1 cellular context compared by ENCODE assay signal in the genomic region with DNA sequence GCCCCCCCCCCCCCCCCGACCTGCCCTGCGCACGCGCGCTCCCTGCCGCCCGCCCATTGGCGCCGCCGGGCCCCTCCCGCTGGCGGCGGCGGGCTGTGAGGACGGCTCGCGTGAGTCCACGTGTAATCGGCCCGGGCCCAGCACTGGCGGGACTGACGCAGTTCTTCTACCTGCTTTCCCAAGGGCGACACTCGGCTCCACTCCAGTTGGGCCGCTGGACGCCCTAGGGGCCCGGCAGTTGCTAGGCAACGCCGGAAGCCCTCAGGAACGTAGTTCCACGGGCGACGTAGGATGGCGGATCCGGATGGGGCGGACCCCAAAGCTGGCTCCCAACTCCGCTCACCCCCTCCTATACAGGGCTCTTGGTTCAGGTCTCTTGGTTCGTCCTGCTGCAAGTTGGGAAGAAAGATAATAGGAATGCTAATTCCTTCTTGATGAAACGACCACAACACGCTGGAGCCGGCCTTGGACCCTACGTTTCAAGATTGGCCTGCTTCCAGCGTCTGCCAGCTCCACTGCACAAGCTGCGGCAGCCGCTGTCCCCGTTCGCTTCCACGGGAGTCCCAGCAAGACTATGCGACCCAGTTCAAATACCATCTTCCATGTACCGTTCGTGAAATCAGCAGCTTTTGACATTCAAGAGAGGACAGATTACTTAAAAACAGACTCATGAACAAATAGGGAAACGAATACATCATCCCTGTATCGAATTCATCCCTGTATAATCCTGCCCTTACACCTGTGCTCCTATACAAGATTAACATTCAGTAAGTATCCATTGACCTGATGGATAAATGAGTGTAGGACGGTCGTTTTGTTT.
TF ChIP-seq lines count a peak whose summit lies in the region.

No MANE protein-coding gene starts in this region.

TF ChIP-seq in HepG2, 621 proteins besides CTCF, POLR2A, EP300 and RAD21 (continued from another document and continues in another):
- TF ChIP-seq KDM5B (CRISPR knock-in tag; IDR thresholded peaks at IDR 0.05; ENCODE audit: borderline replicate concordance) (peak; percentile 95; the same call in 1 of the 2 replicates), NR2C2 (CRISPR knock-in tag; IDR thresholded peaks at IDR 0.05; ENCODE audit: borderline replicate concordance) (no peak), RNF2 (conservative IDR thresholded peaks at IDR 0.05; ENCODE audit: low read depth) (peak; percentile 85; the same call in 1 of the 2 replicates), ZNF34 (CRISPR knock-in tag; IDR thresholded peaks at IDR 0.05; ENCODE audit: borderline replicate concordance) (0 out of 2 replicates have a peak, but pooled peaks have one; percentile 45), HNRNPH1 (optimal IDR thresholded peaks at IDR 0.05; ENCODE audit: low read depth, low read length) (no peak), PRPF4 (IDR thresholded peaks at IDR 0.05; ENCODE audit: low read depth, low read length, poor library complexity, severe bottlenecking) (no peak), TAF15 (IDR thresholded peaks at IDR 0.05; ENCODE audit: low read depth, low read length, poor library complexity, severe bottlenecking) (no peak), ETV6 (CRISPR knock-in tag; conservative IDR thresholded peaks at IDR 0.05) (0 out of 2 replicates have a peak, but pooled peaks have one; percentile 74), ZNF766 (CRISPR knock-in tag; IDR thresholded peaks at IDR 0.05; ENCODE audit: borderline replicate concordance) (peak; percentile 89), ZSCAN31 (CRISPR knock-in tag; IDR thresholded peaks at IDR 0.05; ENCODE audit: low read depth) (peak; percentile 97), ZNF441 (CRISPR knock-in tag; IDR thresholded peaks at IDR 0.05; ENCODE audit: borderline replicate concordance) (peak; percentile 88; the same call in 1 of the 2 replicates), SAP130 (CRISPR knock-in tag; IDR thresholded peaks at IDR 0.05; ENCODE audit: low read depth) (peak; percentile 98), NCOA5 (CRISPR knock-in tag; IDR thresholded peaks at IDR 0.05) (no peak), ZNF451 (CRISPR knock-in tag; IDR thresholded peaks at IDR 0.05) (peak; percentile 65), NFIB (CRISPR knock-in tag; IDR thresholded peaks at IDR 0.05; ENCODE audit: borderline replicate concordance) (no peak), ZNF207 (IDR thresholded peaks at IDR 0.05; ENCODE audit: borderline replicate concordance) (no peak), TCF7 (IDR thresholded peaks at IDR 0.05; ENCODE audit: low read depth) (no peak), HNRNPL (IDR thresholded peaks at IDR 0.05; ENCODE audit: low read depth, low read length) (no peak), GPN1 (CRISPR knock-in tag; IDR thresholded peaks at IDR 0.05; ENCODE audit: borderline replicate concordance) (peak; percentile 62; the same call in 1 of the 2 replicates), AHR (CRISPR knock-in tag; IDR thresholded peaks at IDR 0.05) (no peak; the same call in 1 of the 2 replicates), ELF1 (CRISPR knock-in tag; IDR thresholded peaks at IDR 0.05) (no peak; the same call in 1 of the 2 replicates), ZNF33A (CRISPR knock-in tag; IDR thresholded peaks at IDR 0.05; ENCODE audit: borderline replicate concordance) (peak; percentile 75; the same call in 1 of the 2 replicates), ZNF205 (CRISPR knock-in tag; IDR thresholded peaks at IDR 0.05) (0 out of 2 replicates have a peak, but pooled peaks have one; percentile 42), HOXA7 (CRISPR knock-in tag; IDR thresholded peaks at IDR 0.05) (no peak), KDM4B (CRISPR knock-in tag; IDR thresholded peaks at IDR 0.05) (no peak; the same call in 1 of the 2 replicates)
- TF ChIP-seq, protein P1, sequence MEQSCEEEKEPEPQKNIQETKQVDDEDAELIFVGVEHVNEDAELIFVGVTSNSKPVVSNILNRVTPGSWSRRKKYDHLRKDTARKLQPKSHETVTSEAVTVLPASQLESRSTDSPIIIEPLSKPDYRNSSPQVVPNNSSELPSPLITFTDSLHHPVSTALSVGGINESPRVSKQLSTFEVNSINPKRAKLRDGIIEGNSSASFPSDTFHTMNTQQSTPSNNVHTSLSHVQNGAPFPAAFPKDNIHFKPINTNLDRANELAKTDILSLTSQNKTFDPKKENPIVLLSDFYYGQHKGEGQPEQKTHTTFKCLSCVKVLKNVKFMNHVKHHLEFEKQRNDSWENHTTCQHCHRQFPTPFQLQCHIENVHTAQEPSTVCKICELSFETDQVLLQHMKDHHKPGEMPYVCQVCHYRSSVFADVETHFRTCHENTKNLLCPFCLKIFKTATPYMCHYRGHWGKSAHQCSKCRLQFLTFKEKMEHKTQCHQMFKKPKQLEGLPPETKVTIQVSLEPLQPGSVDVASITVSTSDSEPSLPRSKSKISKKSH (CRISPR knock-in tag; IDR thresholded peaks at IDR 0.05; ENCODE audit: borderline replicate concordance), result peak; percentile 99
- TF ChIP-seq, protein P2, sequence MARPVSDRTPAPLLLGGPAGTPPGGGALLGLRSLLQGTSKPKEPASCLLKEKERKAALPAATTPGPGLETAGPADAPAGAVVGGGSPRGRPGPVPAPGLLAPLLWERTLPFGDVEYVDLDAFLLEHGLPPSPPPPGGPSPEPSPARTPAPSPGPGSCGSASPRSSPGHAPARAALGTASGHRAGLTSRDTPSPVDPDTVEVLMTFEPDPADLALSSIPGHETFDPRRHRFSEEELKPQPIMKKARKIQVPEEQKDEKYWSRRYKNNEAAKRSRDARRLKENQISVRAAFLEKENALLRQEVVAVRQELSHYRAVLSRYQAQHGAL (CRISPR knock-in tag; IDR thresholded peaks at IDR 0.05; ENCODE audit: not compliant biosample characterization), result no peak
- TF ChIP-seq, protein P3, sequence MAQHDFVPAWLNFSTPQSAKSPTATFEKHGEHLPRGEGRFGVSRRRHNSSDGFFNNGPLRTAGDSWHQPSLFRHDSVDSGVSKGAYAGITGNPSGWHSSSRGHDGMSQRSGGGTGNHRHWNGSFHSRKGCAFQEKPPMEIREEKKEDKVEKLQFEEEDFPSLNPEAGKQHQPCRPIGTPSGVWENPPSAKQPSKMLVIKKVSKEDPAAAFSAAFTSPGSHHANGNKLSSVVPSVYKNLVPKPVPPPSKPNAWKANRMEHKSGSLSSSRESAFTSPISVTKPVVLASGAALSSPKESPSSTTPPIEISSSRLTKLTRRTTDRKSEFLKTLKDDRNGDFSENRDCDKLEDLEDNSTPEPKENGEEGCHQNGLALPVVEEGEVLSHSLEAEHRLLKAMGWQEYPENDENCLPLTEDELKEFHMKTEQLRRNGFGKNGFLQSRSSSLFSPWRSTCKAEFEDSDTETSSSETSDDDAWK (CRISPR knock-in tag; IDR thresholded peaks at IDR 0.05), result no peak
- TF ChIP-seq, protein P4, sequence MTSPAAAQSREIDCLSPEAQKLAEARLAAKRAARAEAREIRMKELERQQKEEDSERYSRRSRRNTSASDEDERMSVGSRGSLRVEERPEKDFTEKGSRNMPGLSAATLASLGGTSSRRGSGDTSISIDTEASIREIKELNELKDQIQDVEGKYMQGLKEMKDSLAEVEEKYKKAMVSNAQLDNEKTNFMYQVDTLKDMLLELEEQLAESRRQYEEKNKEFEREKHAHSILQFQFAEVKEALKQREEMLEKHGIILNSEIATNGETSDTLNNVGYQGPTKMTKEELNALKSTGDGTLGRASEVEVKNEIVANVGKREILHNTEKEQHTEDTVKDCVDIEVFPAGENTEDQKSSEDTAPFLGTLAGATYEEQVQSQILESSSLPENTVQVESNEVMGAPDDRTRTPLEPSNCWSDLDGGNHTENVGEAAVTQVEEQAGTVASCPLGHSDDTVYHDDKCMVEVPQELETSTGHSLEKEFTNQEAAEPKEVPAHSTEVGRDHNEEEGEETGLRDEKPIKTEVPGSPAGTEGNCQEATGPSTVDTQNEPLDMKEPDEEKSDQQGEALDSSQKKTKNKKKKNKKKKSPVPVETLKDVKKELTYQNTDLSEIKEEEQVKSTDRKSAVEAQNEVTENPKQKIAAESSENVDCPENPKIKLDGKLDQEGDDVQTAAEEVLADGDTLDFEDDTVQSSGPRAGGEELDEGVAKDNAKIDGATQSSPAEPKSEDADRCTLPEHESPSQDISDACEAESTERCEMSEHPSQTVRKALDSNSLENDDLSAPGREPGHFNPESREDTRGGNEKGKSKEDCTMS (CRISPR knock-in tag; conservative IDR thresholded peaks at IDR 0.05), result no peak
- TF ChIP-seq, protein P5, sequence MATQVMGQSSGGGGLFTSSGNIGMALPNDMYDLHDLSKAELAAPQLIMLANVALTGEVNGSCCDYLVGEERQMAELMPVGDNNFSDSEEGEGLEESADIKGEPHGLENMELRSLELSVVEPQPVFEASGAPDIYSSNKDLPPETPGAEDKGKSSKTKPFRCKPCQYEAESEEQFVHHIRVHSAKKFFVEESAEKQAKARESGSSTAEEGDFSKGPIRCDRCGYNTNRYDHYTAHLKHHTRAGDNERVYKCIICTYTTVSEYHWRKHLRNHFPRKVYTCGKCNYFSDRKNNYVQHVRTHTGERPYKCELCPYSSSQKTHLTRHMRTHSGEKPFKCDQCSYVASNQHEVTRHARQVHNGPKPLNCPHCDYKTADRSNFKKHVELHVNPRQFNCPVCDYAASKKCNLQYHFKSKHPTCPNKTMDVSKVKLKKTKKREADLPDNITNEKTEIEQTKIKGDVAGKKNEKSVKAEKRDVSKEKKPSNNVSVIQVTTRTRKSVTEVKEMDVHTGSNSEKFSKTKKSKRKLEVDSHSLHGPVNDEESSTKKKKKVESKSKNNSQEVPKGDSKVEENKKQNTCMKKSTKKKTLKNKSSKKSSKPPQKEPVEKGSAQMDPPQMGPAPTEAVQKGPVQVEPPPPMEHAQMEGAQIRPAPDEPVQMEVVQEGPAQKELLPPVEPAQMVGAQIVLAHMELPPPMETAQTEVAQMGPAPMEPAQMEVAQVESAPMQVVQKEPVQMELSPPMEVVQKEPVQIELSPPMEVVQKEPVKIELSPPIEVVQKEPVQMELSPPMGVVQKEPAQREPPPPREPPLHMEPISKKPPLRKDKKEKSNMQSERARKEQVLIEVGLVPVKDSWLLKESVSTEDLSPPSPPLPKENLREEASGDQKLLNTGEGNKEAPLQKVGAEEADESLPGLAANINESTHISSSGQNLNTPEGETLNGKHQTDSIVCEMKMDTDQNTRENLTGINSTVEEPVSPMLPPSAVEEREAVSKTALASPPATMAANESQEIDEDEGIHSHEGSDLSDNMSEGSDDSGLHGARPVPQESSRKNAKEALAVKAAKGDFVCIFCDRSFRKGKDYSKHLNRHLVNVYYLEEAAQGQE (IDR thresholded peaks at IDR 0.05; ENCODE audit: borderline replicate concordance in 1 of 2, low read depth in 1 of 2, low read length in 2 of 2), result no peak; a peak in 1 of 4 replicates
- TF ChIP-seq, protein P6, sequence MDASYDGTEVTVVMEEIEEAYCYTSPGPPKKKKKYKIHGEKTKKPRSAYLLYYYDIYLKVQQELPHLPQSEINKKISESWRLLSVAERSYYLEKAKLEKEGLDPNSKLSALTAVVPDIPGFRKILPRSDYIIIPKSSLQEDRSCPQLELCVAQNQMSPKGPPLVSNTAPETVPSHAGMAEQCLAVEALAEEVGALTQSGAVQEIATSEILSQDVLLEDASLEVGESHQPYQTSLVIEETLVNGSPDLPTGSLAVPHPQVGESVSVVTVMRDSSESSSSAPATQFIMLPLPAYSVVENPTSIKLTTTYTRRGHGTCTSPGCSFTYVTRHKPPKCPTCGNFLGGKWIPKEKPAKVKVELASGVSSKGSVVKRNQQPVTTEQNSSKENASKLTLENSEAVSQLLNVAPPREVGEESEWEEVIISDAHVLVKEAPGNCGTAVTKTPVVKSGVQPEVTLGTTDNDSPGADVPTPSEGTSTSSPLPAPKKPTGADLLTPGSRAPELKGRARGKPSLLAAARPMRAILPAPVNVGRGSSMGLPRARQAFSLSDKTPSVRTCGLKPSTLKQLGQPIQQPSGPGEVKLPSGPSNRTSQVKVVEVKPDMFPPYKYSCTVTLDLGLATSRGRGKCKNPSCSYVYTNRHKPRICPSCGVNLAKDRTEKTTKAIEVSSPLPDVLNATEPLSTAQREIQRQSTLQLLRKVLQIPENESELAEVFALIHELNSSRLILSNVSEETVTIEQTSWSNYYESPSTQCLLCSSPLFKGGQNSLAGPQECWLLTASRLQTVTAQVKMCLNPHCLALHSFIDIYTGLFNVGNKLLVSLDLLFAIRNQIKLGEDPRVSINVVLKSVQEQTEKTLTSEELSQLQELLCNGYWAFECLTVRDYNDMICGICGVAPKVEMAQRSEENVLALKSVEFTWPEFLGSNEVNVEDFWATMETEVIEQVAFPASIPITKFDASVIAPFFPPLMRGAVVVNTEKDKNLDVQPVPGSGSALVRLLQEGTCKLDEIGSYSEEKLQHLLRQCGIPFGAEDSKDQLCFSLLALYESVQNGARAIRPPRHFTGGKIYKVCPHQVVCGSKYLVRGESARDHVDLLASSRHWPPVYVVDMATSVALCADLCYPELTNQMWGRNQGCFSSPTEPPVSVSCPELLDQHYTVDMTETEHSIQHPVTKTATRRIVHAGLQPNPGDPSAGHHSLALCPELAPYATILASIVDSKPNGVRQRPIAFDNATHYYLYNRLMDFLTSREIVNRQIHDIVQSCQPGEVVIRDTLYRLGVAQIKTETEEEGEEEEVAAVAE (CRISPR knock-in tag; IDR thresholded peaks at IDR 0.05; ENCODE audit: borderline replicate concordance), result peak; percentile 89
- TF ChIP-seq, protein P7, sequence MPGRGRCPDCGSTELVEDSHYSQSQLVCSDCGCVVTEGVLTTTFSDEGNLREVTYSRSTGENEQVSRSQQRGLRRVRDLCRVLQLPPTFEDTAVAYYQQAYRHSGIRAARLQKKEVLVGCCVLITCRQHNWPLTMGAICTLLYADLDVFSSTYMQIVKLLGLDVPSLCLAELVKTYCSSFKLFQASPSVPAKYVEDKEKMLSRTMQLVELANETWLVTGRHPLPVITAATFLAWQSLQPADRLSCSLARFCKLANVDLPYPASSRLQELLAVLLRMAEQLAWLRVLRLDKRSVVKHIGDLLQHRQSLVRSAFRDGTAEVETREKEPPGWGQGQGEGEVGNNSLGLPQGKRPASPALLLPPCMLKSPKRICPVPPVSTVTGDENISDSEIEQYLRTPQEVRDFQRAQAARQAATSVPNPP (CRISPR knock-in tag; IDR thresholded peaks at IDR 0.05), result no peak; the same call in 1 of the 2 replicates
- TF ChIP-seq, protein P8, sequence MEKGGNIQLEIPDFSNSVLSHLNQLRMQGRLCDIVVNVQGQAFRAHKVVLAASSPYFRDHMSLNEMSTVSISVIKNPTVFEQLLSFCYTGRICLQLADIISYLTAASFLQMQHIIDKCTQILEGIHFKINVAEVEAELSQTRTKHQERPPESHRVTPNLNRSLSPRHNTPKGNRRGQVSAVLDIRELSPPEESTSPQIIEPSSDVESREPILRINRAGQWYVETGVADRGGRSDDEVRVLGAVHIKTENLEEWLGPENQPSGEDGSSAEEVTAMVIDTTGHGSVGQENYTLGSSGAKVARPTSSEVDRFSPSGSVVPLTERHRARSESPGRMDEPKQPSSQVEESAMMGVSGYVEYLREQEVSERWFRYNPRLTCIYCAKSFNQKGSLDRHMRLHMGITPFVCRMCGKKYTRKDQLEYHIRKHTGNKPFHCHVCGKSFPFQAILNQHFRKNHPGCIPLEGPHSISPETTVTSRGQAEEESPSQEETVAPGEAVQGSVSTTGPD (CRISPR knock-in tag; IDR thresholded peaks at IDR 0.05), result no peak
- TF ChIP-seq, protein P9, sequence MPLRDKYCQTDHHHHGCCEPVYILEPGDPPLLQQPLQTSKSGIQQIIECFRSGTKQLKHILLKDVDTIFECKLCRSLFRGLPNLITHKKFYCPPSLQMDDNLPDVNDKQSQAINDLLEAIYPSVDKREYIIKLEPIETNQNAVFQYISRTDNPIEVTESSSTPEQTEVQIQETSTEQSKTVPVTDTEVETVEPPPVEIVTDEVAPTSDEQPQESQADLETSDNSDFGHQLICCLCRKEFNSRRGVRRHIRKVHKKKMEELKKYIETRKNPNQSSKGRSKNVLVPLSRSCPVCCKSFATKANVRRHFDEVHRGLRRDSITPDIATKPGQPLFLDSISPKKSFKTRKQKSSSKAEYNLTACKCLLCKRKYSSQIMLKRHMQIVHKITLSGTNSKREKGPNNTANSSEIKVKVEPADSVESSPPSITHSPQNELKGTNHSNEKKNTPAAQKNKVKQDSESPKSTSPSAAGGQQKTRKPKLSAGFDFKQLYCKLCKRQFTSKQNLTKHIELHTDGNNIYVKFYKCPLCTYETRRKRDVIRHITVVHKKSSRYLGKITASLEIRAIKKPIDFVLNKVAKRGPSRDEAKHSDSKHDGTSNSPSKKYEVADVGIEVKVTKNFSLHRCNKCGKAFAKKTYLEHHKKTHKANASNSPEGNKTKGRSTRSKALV (CRISPR knock-in tag; IDR thresholded peaks at IDR 0.05), result no peak
